In the genomic region with DNA sequence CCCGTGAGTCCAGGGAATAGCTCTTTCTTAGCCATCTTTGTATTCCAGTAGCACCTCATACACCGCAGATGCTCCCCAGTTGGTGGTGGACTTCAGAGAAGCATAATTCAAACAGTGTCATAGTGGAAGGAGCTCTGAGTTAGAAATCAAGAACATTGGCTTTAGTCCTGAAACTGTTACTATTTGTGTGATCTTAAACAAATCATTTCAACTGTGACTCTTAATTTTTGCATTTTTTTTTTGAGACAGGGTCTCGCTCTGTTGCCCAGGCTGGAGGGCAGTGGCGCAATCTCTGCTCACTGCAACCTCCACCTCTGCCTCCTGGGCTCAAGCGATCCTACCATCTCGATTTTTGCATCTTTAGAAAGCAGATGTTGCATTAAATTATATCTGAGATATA, we compare ENCODE assay signal across 1 cellular context.
TF ChIP-seq lines count a peak whose summit lies in the region.

No MANE protein-coding gene starts in this region.

TF ChIP-seq in K562, 482 proteins besides CTCF, POLR2A, EP300 and RAD21:
- TF ChIP-seq RBFOX2 (IDR thresholded peaks at IDR 0.05; ENCODE audit: low read depth, low read length) (0 out of 2 replicates have a peak, but pooled peaks have one; percentile 8), MTF1 (CRISPR knock-in tag; IDR thresholded peaks at IDR 0.05; ENCODE audit: borderline replicate concordance) (no peak), CEBPB (tag; IDR thresholded peaks at IDR 0.05) (peak; percentile 19; the same call in 1 of the 2 replicates)
